18 cellular contexts compared by ENCODE assay signal in genomic region chr12:98549371-98550110, GRCh38.
"Had no signal": no experiment of that assay in that cellular context is flagged by ENCODE, and none has a peak within 500 bp of the region (broad histone marks: within the 10 kb centered on the region; RNA-seq: fewer than 3 reads in every experiment).

No MANE protein-coding gene starts in this region.

- H3K9me3 ChIP-seq: body of pancreas, heart left ventricle, right lobe of liver, transverse colon had no signal

- H3K27ac ChIP-seq: body of pancreas, heart left ventricle, right lobe of liver, skin epidermis, transverse colon had no signal

- H3K4me3 ChIP-seq: body of pancreas, heart left ventricle, right lobe of liver, skin epidermis, transverse colon had no signal

- H3K4me1 ChIP-seq: body of pancreas, heart left ventricle, transverse colon had no signal

- DNase-seq: activated gamma-delta T cell treated with Interleukin-2 at 50 U/mL for 16 hours; activated T-cell treated with anti-CD3 and anti-CD28 coated beads, Interleukin-2, amount 50 U/mL, for 4 hours; anterior cingulate cortex; body of pancreas; heart left ventricle; left cardiac atrium; nephron progenitor cell; nucleus accumbens; right lobe of liver; stimulated activated CD4-positive, alpha-beta T cell treated with anti-CD3 and anti-CD28 coated beads, Interleukin-2, amount 100 ng/mL, for 24 hours; T-cell; transverse colon had no signal

- FAIRE-seq: islet of Langerhans, TTC549, urothelium cell line had no signal

- ATAC-seq: body of pancreas; heart left ventricle; left cardiac atrium; right lobe of liver; stimulated activated memory B cell treated with anti-CD40 and anti-IgM and Interleukin-4, amounts not matched to agents 10 μg/mL and 1 μg/mL and 100 μg/mL, for 72 hours; T-cell; WTC11 had no signal

- H3K27me3 ChIP-seq: body of pancreas, heart left ventricle, right lobe of liver, transverse colon had no signal
